Comparison of ENCODE assay signal across 28 cellular contexts in genomic region chr9:5897851-5898250, GRCh38. TPM values are rescaled to one million over a fixed set of nuclear protein-coding genes. Genes with fewer than 3 reads are reported as not detected.
DNase-seq lines count a peak whose midpoint lies in the region; ATAC-seq, FAIRE-seq and TF ChIP-seq lines count a peak whose summit lies in the region.
"Had no signal": no experiment of that assay in that cellular context is flagged by ENCODE, and none has a peak within 500 bp of the region (broad histone marks: within the 10 kb centered on the region; RNA-seq: fewer than 3 reads in every experiment).

No MANE protein-coding gene starts in this region.

- no peak overlapping the region for H3K4me3 Mint-ChIP-seq in activated T-cell treated with anti-CD3 and anti-CD28 coated beads, Interleukin-2, amount 50 U/mL, for 24 hours
- H3K4me3 Mint-ChIP-seq: CD4-positive, CD25-positive, alpha-beta regulatory T cell; CD8-positive, alpha-beta memory T cell; GM23338; IgD-negative memory B cell had no signal

- H3K27ac Mint-ChIP-seq in activated T-cell treated with anti-CD3 and anti-CD28 coated beads, Interleukin-2, amount 50 U/mL, for 24 hours: no peak overlapping the region
- H3K27ac Mint-ChIP-seq: CD4-positive, CD25-positive, alpha-beta regulatory T cell; GM23338 had no signal

- H3K36me3 Mint-ChIP-seq in activated T-cell treated with anti-CD3 and anti-CD28 coated beads, Interleukin-2, amount 50 U/mL, for 24 hours (ENCODE audit: low read depth): peaks cover 11% of the 10 kb centered on the region

- WGBS in HepG2 (ENCODE audit: low lambda C conversion rate): 96% methylated on average over 5 of the region's 5 CpGs
- 93% methylated on average over 5 of the region's 5 CpGs for WGBS in right lobe of liver (ENCODE audit: insufficient coverage, low coverage, low lambda C conversion rate, missing lambda C conversion rate)
- WGBS in suprapubic skin: 92% methylated on average over 5 of the region's 5 CpGs

- no TSS peak for BruUV-seq in HepG2 (replicated peaks; lab: Mats Ljungman, UMichigan)

- no peak for TF ChIP-seq CTCF in HepG2 (CRISPR knock-in tag; IDR thresholded peaks at IDR 0.05)
- TF ChIP-seq CTCF in right lobe of liver (IDR thresholded peaks at IDR 0.05): no peak
- TF ChIP-seq CTCF in fibroblast of mammary gland (conservative IDR thresholded peaks at IDR 0.05; ENCODE audit: control insufficient read depth, insufficient read depth, low read depth, low read length): no peak
- TF ChIP-seq CTCF in suprapubic skin (IDR thresholded peaks at IDR 0.05): no peak

- in situ Hi-C loops in HepG2 (cut with HindIII; ENCODE audit: extremely low pct_ligation_motif_present, low pct_unique_long_range_greater_than_20kb): no loop called here
- in situ Hi-C loops in SK-MEL-5 (cut with HindIII; ENCODE audit: low pct_unique_long_range_greater_than_20kb, low sequenced_read_pairs): no loop called here

- no peaks in the 10 kb centered on the region for H3K36me3 ChIP-seq in HepG2 (replicated peaks in 1 of 2; ENCODE audit: control insufficient read depth in 1 of 2, insufficient read depth in 2 of 2, low read length in 2 of 2)
- H3K36me3 ChIP-seq in right lobe of liver: no peaks in the 10 kb centered on the region
- peaks cover 21% of the 10 kb centered on the region for H3K36me3 ChIP-seq in suprapubic skin
- H3K36me3 ChIP-seq: BE2C had no signal

- H3K27me3 ChIP-seq in HepG2 (ENCODE audit: control insufficient read depth in 1 of 2, insufficient read depth in 2 of 2, low read length in 2 of 2): no peaks in the 10 kb centered on the region
- no peaks in the 10 kb centered on the region for H3K27me3 ChIP-seq in right lobe of liver
- H3K27me3 ChIP-seq in suprapubic skin: no peaks in the 10 kb centered on the region
- H3K27me3 ChIP-seq: BE2C had no signal

- H3K27me3 Mint-ChIP-seq in activated T-cell treated with anti-CD3 and anti-CD28 coated beads, Interleukin-2, amount 50 U/mL, for 24 hours: no peaks in the 10 kb centered on the region
- H3K27me3 Mint-ChIP-seq: CD4-positive, CD25-positive, alpha-beta regulatory T cell; CD8-positive, alpha-beta memory T cell; IgD-negative memory B cell had no signal

- H3K4me1 ChIP-seq in HepG2 (ENCODE audit: insufficient read depth, low read length) (peaks cover 91% of the 10 kb centered on the region), right lobe of liver (peaks cover 0 to 15% (median 3%) of the 10 kb centered on the region in 4 donors), suprapubic skin (no peaks in the 10 kb centered on the region)
- H3K4me1 ChIP-seq: BE2C had no signal

- CTCF ChIA-PET in HepG2 (lab: Yijun Ruan, JAX; ENCODE audit: low intra/inter-chr PET ratio, low total read pairs): no interaction called here

- H3K9ac ChIP-seq in HepG2 (ENCODE audit: insufficient read depth, low read depth, low read length): no peak overlapping the region

- peaks cover 14% of the 10 kb centered on the region for H3K4me1 Mint-ChIP-seq in activated T-cell treated with anti-CD3 and anti-CD28 coated beads, Interleukin-2, amount 50 U/mL, for 24 hours (ENCODE audit: low read depth)
- H3K4me1 Mint-ChIP-seq: CD8-positive, alpha-beta memory T cell; GM23338; IgD-negative memory B cell had no signal

- H2AFZ ChIP-seq in HepG2 (ENCODE audit: low read length): no peak overlapping the region
- H2AFZ ChIP-seq: GM23338 had no signal

- DNase-seq in HepG2 (ENCODE audit: low spot score) (no peak), right lobe of liver (no peak), SK-MEL-5 (ENCODE audit: low read depth, low spot score) (peak; percentile 59), fibroblast of mammary gland (ENCODE audit: low read depth) (peak; percentile 18), kidney tubule cell (ENCODE audit: low spot score) (peak; percentile 26), kidney glomerular epithelial cell (lab: John Stamatoyannopoulos, UW) (no peak), suprapubic skin (ENCODE audit: low spot score in 2 of 2) (no peak)
- no peak for DNase-seq in activated T-cell treated with anti-CD3 and anti-CD28 coated beads, Interleukin-2, amount 50 U/mL, for 24 hours
- DNase-seq: ACHN; BE2C; C1 segment of cervical spinal cord; CD4-positive, CD25-positive, alpha-beta regulatory T cell; CD8-positive, alpha-beta memory T cell; COR-L47; DMS 273 treated with DMSO at 0.1 percent for 48 hours; DMS53; DND-41; EL; HCEC 1CT had no signal

- FAIRE-seq in HepG2 (lab: Jason Lieb, UNC): no peak
- FAIRE-seq: A204.1, G401.6, GM12891, GM18507, H54, HTR-8/SVneo had no signal

- ATAC-seq in HepG2 (no peak), right lobe of liver (no peak)
- ATAC-seq: GM23338 had no signal

- no peaks in the 10 kb centered on the region for H4K20me1 ChIP-seq in HepG2 (ENCODE audit: insufficient read depth, low read length)

- TF ChIP-seq POLR2A in HepG2 (IDR thresholded peaks at IDR 0.05; ENCODE audit: insufficient read depth in 1 of 2, low read depth in 2 of 2, low read length in 2 of 2) (no peak), right lobe of liver (IDR thresholded peaks at IDR 0.05) (no peak), suprapubic skin (IDR thresholded peaks at IDR 0.05) (no peak)

- no peak for TF ChIP-seq RAD21 in HepG2 (CRISPR knock-in tag; IDR thresholded peaks at IDR 0.05)

- no peak overlapping the region for H3K4me2 ChIP-seq in HepG2 (ENCODE audit: low read depth, low read length)
- H3K4me2 ChIP-seq: GM23338 had no signal

- no peaks in the 10 kb centered on the region for H3K79me2 ChIP-seq in HepG2 (ENCODE audit: insufficient read depth, low read length)

- H3K4me3 ChIP-seq in HepG2 (replicated peaks in 1 of 3; ENCODE audit: insufficient read depth in 1 of 3, low read depth in 2 of 3, low read length in 3 of 3) (no peak overlapping the region), right lobe of liver (no peak overlapping the region), fibroblast of mammary gland (ENCODE audit: control insufficient read depth, low read depth, low read length) (no peak overlapping the region), suprapubic skin (no peak overlapping the region)
- H3K4me3 ChIP-seq: GM23338 had no signal

- POLR2A ChIA-PET in HepG2 (lab: Yijun Ruan, JAX): no interaction called here

- H3K9me3 ChIP-seq in HepG2 (ENCODE audit: low read length) (no peaks in the 10 kb centered on the region), right lobe of liver (no peaks in the 10 kb centered on the region), suprapubic skin (no peaks in the 10 kb centered on the region)
- H3K9me3 ChIP-seq: BE2C had no signal

- H3K27ac ChIP-seq in HepG2 (ENCODE audit: extremely low read length, insufficient read depth, low read length) (no peak overlapping the region), right lobe of liver (no peak overlapping the region), suprapubic skin (no peak overlapping the region)
- H3K27ac ChIP-seq: HL-60 had no signal

- TF ChIP-seq EP300 in HepG2 (IDR thresholded peaks at IDR 0.05; ENCODE audit: low read depth in 2 of 2, low read length in 2 of 2): no peak
- TF ChIP-seq EP300 in HepG2 (CRISPR knock-in tag; IDR thresholded peaks at IDR 0.05; ENCODE audit: borderline replicate concordance): no peak
- no peak for TF ChIP-seq EP300 in suprapubic skin (IDR thresholded peaks at IDR 0.05)

- H3K9me3 Mint-ChIP-seq in activated T-cell treated with anti-CD3 and anti-CD28 coated beads, Interleukin-2, amount 50 U/mL, for 24 hours: no peaks in the 10 kb centered on the region
- H3K9me3 Mint-ChIP-seq: CD4-positive, CD25-positive, alpha-beta regulatory T cell; CD8-positive, alpha-beta memory T cell; GM23338; IgD-negative memory B cell had no signal

- intact Hi-C loops in HepG2 (cut with micrococcal nuclease; ENCODE audit: unreplicated experiment): no loop called here
- intact Hi-C loops in right lobe of liver (cut with DNase I): loop anchor here in 1 of 2 donors (10.0 kb wide), 1 partner anchor 147 kb away; no protein-coding TSS in a partner anchor

RNA-seq across cellular contexts. Expression of gene MLANA, which starts 7.2 kb away (rescaled TPM):
- total RNA-seq in HepG2 (2016; rRNA removed; fragmentation: Illumina TruSeq; extraction: Trizol) (0.11 and 0.72 TPM in 2 replicates), right lobe of liver (not detected), suprapubic skin (10 to 100 TPM; 20.0 to 47.4 (median 37.6) TPM)
- total RNA-seq in HepG2 (2016; cell fraction: cytosol; rRNA removed; fragmentation: Illumina TruSeq; extraction: Trizol; ENCODE audit: low read depth): 0.88 TPM in 1 of 2 replicates, not detected in the other
- 0.15 and 0.32 TPM in 2 replicates for total RNA-seq in HepG2 (2016; cell fraction: insoluble cytoplasmic fraction; rRNA removed; fragmentation: Illumina TruSeq; extraction: Trizol)
- total RNA-seq in HepG2 (2016; cell fraction: membrane; rRNA removed; fragmentation: Illumina TruSeq; extraction: Trizol): 0.43 and 0.72 TPM in 2 replicates
- not detected in 2 replicates for total RNA-seq in HepG2 (2016; cell fraction: nucleus; rRNA removed; fragmentation: Illumina TruSeq; extraction: Trizol)
- 0.18 TPM in 1 of 2 replicates, not detected in the other for polyA plus RNA-seq in HepG2 (2011; rRNA removed)
- not detected in 2 replicates for polyA plus RNA-seq in HepG2 (2011; cell fraction: cytosol; rRNA removed)
- polyA plus RNA-seq in HepG2 (2011; cell fraction: nucleus; rRNA removed): not detected in 2 replicates
- polyA plus RNA-seq in HepG2 (2012): 0.23 and 0.43 TPM in 2 replicates
- polyA plus RNA-seq in HepG2 (2016; cell fraction: cytosol; fragmentation: Illumina TruSeq; extraction: Trizol; ENCODE audit: low read depth): 0.75 and 0.91 TPM in 2 replicates
- polyA plus RNA-seq in HepG2 (2016; cell fraction: insoluble cytoplasmic fraction; fragmentation: Illumina TruSeq; extraction: Trizol; ENCODE audit: low read depth): 0.23 and 0.33 TPM in 2 replicates
- 0.70 and 1.0 TPM in 2 replicates for polyA plus RNA-seq in HepG2 (2016; cell fraction: membrane; fragmentation: Illumina TruSeq; extraction: Trizol; ENCODE audit: low read depth)
- not detected in 2 replicates for polyA plus RNA-seq in HepG2 (2016; cell fraction: nucleus; fragmentation: Illumina TruSeq; extraction: Trizol; ENCODE audit: insufficient read depth, low read depth)
- 0.10 TPM in 1 of 2 replicates, not detected in the other for polyA minus RNA-seq in HepG2 (2011; rRNA and poly(A)+ RNA removed; ENCODE audit: low replicate concordance)
- not detected in 2 replicates for polyA minus RNA-seq in HepG2 (2011; cell fraction: cytosol; rRNA and poly(A)+ RNA removed)
- polyA minus RNA-seq in HepG2 (2011; cell fraction: nucleus; rRNA and poly(A)+ RNA removed): not detected in 2 replicates
- 3,042 and 3,120 TPM in 2 replicates for total RNA-seq in SK-MEL-5 (2014; rRNA removed; shearing (Covaris generic))
- 696 and 908 TPM in 2 replicates for polyA plus RNA-seq in SK-MEL-5 (2015; cell fraction: cytosol; rRNA removed)
- 312 and 353 TPM in 2 replicates for polyA plus RNA-seq in SK-MEL-5 (2015; cell fraction: nucleus; rRNA removed)
- total RNA-seq: CD4-positive, CD25-positive, alpha-beta regulatory T cell; CD8-positive, alpha-beta memory T cell; GM23338 had no signal
- polyA plus RNA-seq: CD8-positive, alpha-beta memory T cell; GM23338; IgD-negative memory B cell had no signal

Comparison
In these comparisons a context has a peak if more than half of its experiments do, and no peak if none do; other contexts are left out.
1. DNase-seq: peak in SK-MEL-5 (single experiment), fibroblast of mammary gland (single experiment) and kidney tubule cell (single experiment); none in HepG2 (single experiment), right lobe of liver (0 of 3), kidney glomerular epithelial cell (single experiment), suprapubic skin (0 of 2) and activated T-cell treated with anti-CD3 and anti-CD28 coated beads, Interleukin-2, amount 50 U/mL, for 24 hours (single experiment).
2. RNA of gene MLANA, which starts 7.2 kb away (total RNA-seq): 3,042 to 3,120 TPM in SK-MEL-5; 20.0 to 47.4 TPM in suprapubic skin, 0.11 to 0.88 TPM in HepG2 and not detected in right lobe of liver; every median in the first group is over 10 times any median in the second.